Comparison of ENCODE assay signal across 38 cellular contexts in genomic region chr10:101759354-101760247, GRCh38. TPM values are rescaled to one million over a fixed set of nuclear protein-coding genes. Genes with fewer than 3 reads are reported as not detected.
DNase-seq lines count a peak whose midpoint lies in the region; FAIRE-seq and TF ChIP-seq lines count a peak whose summit lies in the region.
"Had no signal": no experiment of that assay in that cellular context is flagged by ENCODE, and none has a peak within 500 bp of the region (broad histone marks: within the 10 kb centered on the region; RNA-seq: fewer than 3 reads in every experiment).

No MANE protein-coding gene starts in this region.

- H3K4me1 ChIP-seq in HAP-1: no peaks in the 10 kb centered on the region
- H3K4me1 ChIP-seq in H1 (replicated peaks in 1 of 4; ENCODE audit: control insufficient read depth in 3 of 4, insufficient read depth in 4 of 4, low read length in 3 of 4): peaks cover 0 to 9% (median 7%) of the 10 kb centered on the region in 4 experiments; a peak in 6 of 7 replicates
- no peaks in the 10 kb centered on the region for H3K4me1 ChIP-seq in osteoblast (ENCODE audit: insufficient read depth, low read length)
- H3K4me1 ChIP-seq: Caco-2, esophagus squamous epithelium, heart right ventricle, upper lobe of left lung had no signal

- H3K4me1 Mint-ChIP-seq in activated naive CD4-positive, alpha-beta T cell treated with anti-CD3 and anti-CD28 coated beads for 36 hours (ENCODE audit: low read depth): no peaks in the 10 kb centered on the region
- H3K4me1 Mint-ChIP-seq: activated CD4-positive, alpha-beta T cell treated with anti-CD3 and anti-CD28 coated beads for 36 hours; activated naive CD4-positive, alpha-beta T cell treated with anti-CD3 and anti-CD28 coated beads, Interleukin-2, amount 10 ng/mL, durations not matched to agents 7 days and 5 days; natural killer cell had no signal

- H3K4me3 ChIP-seq in HAP-1 (no peak overlapping the region), H1 (ENCODE audit: extremely low read depth in 1 of 4, insufficient read depth in 2 of 4, low read depth in 3 of 4, low read length in 4 of 4) (no peak overlapping the region), osteoblast (ENCODE audit: insufficient read depth, low read length) (no peak overlapping the region)
- H3K4me3 ChIP-seq: esophagus squamous epithelium, heart right ventricle, lung, MG63, mucosa of descending colon, skin epidermis, upper lobe of left lung had no signal

- no peak overlapping the region for H3K27ac Mint-ChIP-seq in activated naive CD4-positive, alpha-beta T cell treated with anti-CD3 and anti-CD28 coated beads for 36 hours
- H3K27ac Mint-ChIP-seq: activated CD4-positive, alpha-beta T cell treated with anti-CD3 and anti-CD28 coated beads for 36 hours; activated CD8-positive, alpha-beta T cell treated with anti-CD3 and anti-CD28 coated beads for 36 hours; activated naive CD4-positive, alpha-beta T cell treated with anti-CD3 and anti-CD28 coated beads, Interleukin-2, amount 10 ng/mL, durations not matched to agents 7 days and 5 days; activated T-helper 1 cell treated with anti-CD3 and anti-CD28 coated beads, Interleukin-12 subunit alpha, Interleukin-12 subunit beta, Interleukin-2, Interleukin-4 antibody, amounts not matched to agents 30 ng/mL and 10 ng/mL and 1 ng/mL, durations not matched to agents 14 hours and 24 hours and 36 hours; brain; natural killer cell had no signal

- no peak overlapping the region for H3K23ac ChIP-seq in H1 (ENCODE audit: insufficient read length)

- H3K27me3 ChIP-seq in HAP-1 (ENCODE audit: low read depth) (no peaks in the 10 kb centered on the region), H1 (replicated peaks in 1 of 4; ENCODE audit: control insufficient read depth in 3 of 4, extremely low read depth in 1 of 4, insufficient read depth in 3 of 4, low read length in 3 of 4) (peaks cover 0 to 5% (median 4%) of the 10 kb centered on the region in 4 experiments; a peak in 3 of 7 replicates), osteoblast (ENCODE audit: insufficient read depth, low read length) (peaks cover 21% of the 10 kb centered on the region)
- H3K27me3 ChIP-seq: MG63, upper lobe of left lung had no signal

- no peaks in the 10 kb centered on the region for H3K79me1 ChIP-seq in H1 (ENCODE audit: low read depth, low read length)

- intact Hi-C loops in activated naive CD4-positive, alpha-beta T cell treated with anti-CD3 and anti-CD28 coated beads for 36 hours (cut with micrococcal nuclease): no loop called here

- DNase-seq in DMS 273 (lab: John Stamatoyannopoulos, UW; ENCODE audit: unreplicated experiment) (peak; percentile 19), DMS 273 treated with DMSO at 0.1 percent for 48 hours (lab: John Stamatoyannopoulos, UW) (no peak), HAP-1 (ENCODE audit: low spot score in 2 of 2) (peak; percentile 11 to 47), H1 (ENCODE audit: low read depth in 1 of 2, low spot score in 2 of 2) (peak in 1 of 2 experiments; percentile 63), osteoblast (ENCODE audit: insufficient read length, low spot score, missing footprints) (peak; percentile 67), GM12892 (ENCODE audit: insufficient read length) (no peak), AG08395 (ENCODE audit: low spot score) (no peak)
- DNase-seq in activated naive CD4-positive, alpha-beta T cell treated with anti-CD3 and anti-CD28 coated beads for 36 hours: no peak
- DNase-seq: activated CD4-positive, alpha-beta T cell treated with anti-CD3 and anti-CD28 coated beads for 36 hours; activated CD8-positive, alpha-beta memory T cell treated with anti-CD3 and anti-CD28 coated beads, Interleukin-2, amount 50 U/mL, for 48 hours; activated CD8-positive, alpha-beta T cell treated with anti-CD3 and anti-CD28 coated beads for 36 hours; activated naive CD4-positive, alpha-beta T cell treated with anti-CD3 and anti-CD28 coated beads, Interleukin-2, amount 10 ng/mL, durations not matched to agents 7 days and 5 days; Caco-2; dermis blood vessel endothelial cell; DMS79 treated with DMSO at 0.1 percent for 48 hours; esophagus squamous epithelium; foreskin melanocyte; GF-D8; heart right ventricle; MG63; mucosa of descending colon; natural killer cell; NCI-H1436; NCI-H2081; NCI-H446 treated with DMSO at 0.1 percent for 48 hours; NK-92 treated with Interleukin-12 subunit alpha and Interleukin-12 subunit beta, amount 100 ng/mL, for 24 hours; stimulated activated naive CD4-positive, alpha-beta T cell; upper lobe of left lung had no signal

- no peak overlapping the region for H3K27ac ChIP-seq in H1 (ENCODE audit: low read depth, low read length)
- no peak overlapping the region for H3K27ac ChIP-seq in osteoblast (ENCODE audit: low read depth, low read length)
- H3K27ac ChIP-seq: 22Rv1, C4-2B, esophagus squamous epithelium, heart right ventricle, KMS-11, skin epidermis, upper lobe of left lung had no signal

- no peaks in the 10 kb centered on the region for H3K23me2 ChIP-seq in H1 (ENCODE audit: low read depth, low read length)

- POLR2A ChIA-PET in H1 (lab: Charles Lee; ENCODE audit: partially characterized antibody): interaction anchor here (0.8 to 4.1 kb wide), 8 partner anchors 9 to 66 kb away, joined by 3 to 19 read pairs (median 4); partner anchors contain the start of genes NPM3 and OGA

- TF ChIP-seq EP300 in H1 (IDR thresholded peaks at IDR 0.05; ENCODE audit: borderline replicate concordance in 1 of 2, low read depth in 2 of 2, low read length in 2 of 2): no peak

- 0 out of 2 replicates have a peak overlapping the region, but pooled peaks have one; percentile 40 for H2BK15ac ChIP-seq in H1 (ENCODE audit: low read length)

- H3K9me3 ChIP-seq in HAP-1: no peaks in the 10 kb centered on the region
- no peaks in the 10 kb centered on the region for H3K9me3 ChIP-seq in H1 (ENCODE audit: insufficient read depth in 2 of 2, low read depth in 1 of 2, low read length in 1 of 2)
- H3K9me3 ChIP-seq in osteoblast (ENCODE audit: low read depth, low read length): no peaks in the 10 kb centered on the region
- H3K9me3 ChIP-seq: Caco-2, esophagus squamous epithelium, heart right ventricle, MG63, mucosa of descending colon, upper lobe of left lung had no signal

- no peaks in the 10 kb centered on the region for H3K9me3 Mint-ChIP-seq in activated naive CD4-positive, alpha-beta T cell treated with anti-CD3 and anti-CD28 coated beads for 36 hours
- H3K9me3 Mint-ChIP-seq: activated CD8-positive, alpha-beta T cell treated with anti-CD3 and anti-CD28 coated beads for 36 hours; activated naive CD4-positive, alpha-beta T cell treated with anti-CD3 and anti-CD28 coated beads, Interleukin-2, amount 10 ng/mL, durations not matched to agents 7 days and 5 days; activated T-helper 1 cell treated with anti-CD3 and anti-CD28 coated beads, Interleukin-12 subunit alpha, Interleukin-12 subunit beta, Interleukin-2, Interleukin-4 antibody, amounts not matched to agents 30 ng/mL and 10 ng/mL and 1 ng/mL, durations not matched to agents 14 hours and 24 hours and 36 hours; brain; natural killer cell had no signal

- 46% methylated on average over 11 of the region's 11 CpGs; no CpG with 5 or more reads in 1 of the 2 experiments for WGBS in H1 (ENCODE audit: extremely low coverage in 1 of 2, insufficient coverage in 1 of 2, insufficient read length in 1 of 2, insufficient replicate concordance in 2 of 2, low coverage in 1 of 2, low lambda C conversion rate in 2 of 2, missing lambda C conversion rate in 1 of 2), 2 experiments

- TF ChIP-seq POLR2A in H1 (IDR thresholded peaks at IDR 0.05; ENCODE audit: control extremely low read depth in 1 of 2, low read depth in 2 of 2, low read length in 2 of 2) (no peak), GM12892 (IDR thresholded peaks at IDR 0.05; ENCODE audit: low read depth, low read length) (no peak)

- no peaks in the 10 kb centered on the region for H3K36me3 ChIP-seq in HAP-1 (replicated peaks)
- no peaks in the 10 kb centered on the region for H3K36me3 ChIP-seq in H1 (ENCODE audit: control insufficient read depth in 2 of 4, insufficient read depth in 4 of 4, low read length in 3 of 4)
- H3K36me3 ChIP-seq in osteoblast (ENCODE audit: insufficient read depth, low read length): no peaks in the 10 kb centered on the region
- H3K36me3 ChIP-seq: esophagus squamous epithelium, heart right ventricle, MG63, upper lobe of left lung had no signal

- no peak overlapping the region for H3K56ac ChIP-seq in H1 (replicated peaks; ENCODE audit: insufficient read length, low read depth, low read length)

- no peak overlapping the region for H2AK5ac ChIP-seq in H1 (ENCODE audit: low read depth, low read length)

- H3K27me3 Mint-ChIP-seq in activated naive CD4-positive, alpha-beta T cell treated with anti-CD3 and anti-CD28 coated beads for 36 hours (ENCODE audit: low read depth): peaks cover 5% of the 10 kb centered on the region

- H3K4me2 ChIP-seq in H1 (ENCODE audit: insufficient read depth in 1 of 2, low read depth in 2 of 2, low read length in 2 of 2) (peak overlapping the region; percentile 10 to 27; a peak in 2 of 4 replicates), osteoblast (ENCODE audit: insufficient read depth, low read length) (no peak overlapping the region)
- H3K4me2 ChIP-seq: KMS-11 had no signal

- H4K5ac ChIP-seq in H1 (ENCODE audit: insufficient read length, low read depth, low read length): no peak overlapping the region

- peak overlapping the region; percentile 62; the same call in 1 of the 2 replicates for H3K18ac ChIP-seq in H1 (ENCODE audit: extremely low read depth, low read length)

- H3K14ac ChIP-seq in H1 (ENCODE audit: insufficient read length): no peak overlapping the region

- no peak overlapping the region for H4K91ac ChIP-seq in H1 (replicated peaks; ENCODE audit: insufficient read length, low read length)

- no peak overlapping the region for H3K9ac ChIP-seq in H1 (replicated peaks in 1 of 4; ENCODE audit: extremely low read depth in 1 of 4, low read depth in 3 of 4, low read length in 3 of 4)
- H3K9ac ChIP-seq: KMS-11 had no signal

- peak overlapping the region; percentile 7 for H4K8ac ChIP-seq in H1 (ENCODE audit: extremely low read depth, insufficient read depth, low read length)

- no peak for TF ChIP-seq RAD21 in H1 (IDR thresholded peaks at IDR 0.05 in 1 of 2, conservative IDR thresholded peaks at IDR 0.05 in 1 of 2; ENCODE audit: low read depth in 2 of 2, low read length in 2 of 2)

- H3K79me2 ChIP-seq in H1 (ENCODE audit: control insufficient read depth in 1 of 2, insufficient read depth in 2 of 2, low read length in 2 of 2): no peaks in the 10 kb centered on the region
- H3K79me2 ChIP-seq in osteoblast (ENCODE audit: insufficient read depth, low read length): no peaks in the 10 kb centered on the region

- H4K20me1 ChIP-seq in H1 (replicated peaks in 1 of 2; ENCODE audit: control insufficient read depth in 1 of 2, insufficient read depth in 2 of 2, low read length in 2 of 2) (no peaks in the 10 kb centered on the region), osteoblast (ENCODE audit: insufficient read depth, low read length) (peaks cover 2% of the 10 kb centered on the region)

- no peak overlapping the region for H3K4ac ChIP-seq in H1 (replicated peaks; ENCODE audit: insufficient read length, low read depth, low read length)

- in situ Hi-C loops in HAP-1 (cut with MboI; ENCODE audit: low sequenced_read_pairs): no loop called here

- peak overlapping the region; percentile 12; the same call in 1 of the 2 replicates for H2BK12ac ChIP-seq in H1 (ENCODE audit: low read depth, low read length)

- no peak overlapping the region for H2BK5ac ChIP-seq in H1 (ENCODE audit: low read depth, low read length)

- no peak overlapping the region for H3K4me3 Mint-ChIP-seq in activated naive CD4-positive, alpha-beta T cell treated with anti-CD3 and anti-CD28 coated beads for 36 hours
- H3K4me3 Mint-ChIP-seq: activated CD4-positive, alpha-beta T cell treated with anti-CD3 and anti-CD28 coated beads for 36 hours; activated CD8-positive, alpha-beta T cell treated with anti-CD3 and anti-CD28 coated beads for 36 hours; activated naive CD4-positive, alpha-beta T cell treated with anti-CD3 and anti-CD28 coated beads, Interleukin-2, amount 10 ng/mL, durations not matched to agents 7 days and 5 days; activated T-helper 1 cell treated with anti-CD3 and anti-CD28 coated beads, Interleukin-12 subunit alpha, Interleukin-12 subunit beta, Interleukin-2, Interleukin-4 antibody, amounts not matched to agents 30 ng/mL and 10 ng/mL and 1 ng/mL, durations not matched to agents 14 hours and 24 hours and 36 hours; brain; natural killer cell had no signal

- H3K36me3 Mint-ChIP-seq in activated naive CD4-positive, alpha-beta T cell treated with anti-CD3 and anti-CD28 coated beads for 36 hours (ENCODE audit: low read depth): no peaks in the 10 kb centered on the region
- H3K36me3 Mint-ChIP-seq: activated naive CD4-positive, alpha-beta T cell treated with anti-CD3 and anti-CD28 coated beads, Interleukin-2, amount 10 ng/mL, durations not matched to agents 7 days and 5 days; brain; natural killer cell had no signal

- FAIRE-seq in H1 (lab: Jason Lieb, UNC): no peak
- FAIRE-seq in GM12892 (lab: Jason Lieb, UNC): no peak
- FAIRE-seq: endometrium had no signal

- H2BK120ac ChIP-seq in H1 (replicated peaks; ENCODE audit: low read depth, low read length): no peak overlapping the region

- TF ChIP-seq CTCF in H1 (IDR thresholded peaks at IDR 0.05; ENCODE audit: control extremely low read depth in 1 of 3, insufficient read depth in 1 of 3, low read depth in 1 of 3, low read length in 3 of 3) (no peak), osteoblast (IDR thresholded peaks at IDR 0.05; ENCODE audit: extremely low read depth, low read depth, low read length) (no peak)

- CTCF ChIA-PET in H1 (lab: Charles Lee; ENCODE audit: partially characterized antibody): interaction anchor here (0.8 to 8.8 kb wide), 14 partner anchors 10 to 158 kb away, joined by 3 to 89 read pairs (median 4); no protein-coding TSS in a partner anchor
- CTCF ChIA-PET in activated naive CD4-positive, alpha-beta T cell treated with anti-CD3 and anti-CD28 coated beads for 36 hours (lab: Charles Lee): no interaction called here

- 0 out of 2 replicates have a peak overlapping the region, but pooled peaks have one; percentile 38 for H2BK20ac ChIP-seq in H1 (ENCODE audit: low read length)

- H2AFZ ChIP-seq in H1 (ENCODE audit: low read length) (peak overlapping the region; percentile 28; the same call in 1 of the 2 replicates), osteoblast (ENCODE audit: low read length) (no peak overlapping the region)

RNA-seq across cellular contexts. Expression of gene FGF8, which starts 16.3 kb away (rescaled TPM):
- total RNA-seq in H1 (2021; fragmentation: NEBNext Ultra II Directional; extraction: Animal tissue kit (Norgen Biotek cat#: 25700)): 3.9 and 4.1 TPM in 2 replicates
- 1.1 and 1.7 TPM in 2 replicates for polyA plus RNA-seq in H1 (2011; rRNA removed)
- polyA plus RNA-seq in H1 (2011; cell fraction: cytosol; rRNA removed): 1.5 TPM
- polyA plus RNA-seq in H1 (2011; cell fraction: nucleus; rRNA removed): 2.1 TPM
- polyA plus RNA-seq in H1 (2012, experiment 1 of 2): 1.0 to 2.0 TPM (median 1.2 TPM) in 4 replicates
- polyA plus RNA-seq in H1 (2012, experiment 2 of 2): 0.62 TPM
- polyA plus RNA-seq in H1 (2013, experiment 1 of 2): 2.9 TPM
- polyA plus RNA-seq in H1 (2013, experiment 2 of 2): 3.8 TPM
- 0.98 and 1.4 TPM in 2 replicates for polyA minus RNA-seq in H1 (2011; rRNA and poly(A)+ RNA removed)
- polyA minus RNA-seq in H1 (2011; cell fraction: cytosol; rRNA and poly(A)+ RNA removed): not detected
- 1.4 TPM for polyA minus RNA-seq in H1 (2011; cell fraction: nucleus; rRNA and poly(A)+ RNA removed)
- total RNA-seq in osteoblast: not detected in 2 replicates
- polyA plus RNA-seq in GM12892 (2012; ENCODE audit: missing spikeins): not detected
- not detected for total RNA-seq in activated naive CD4-positive, alpha-beta T cell treated with anti-CD3 and anti-CD28 coated beads for 36 hours
- total RNA-seq: activated T-helper 1 cell treated with anti-CD3 and anti-CD28 coated beads, Interleukin-12 subunit alpha, Interleukin-12 subunit beta, Interleukin-2, Interleukin-4 antibody, amounts not matched to agents 30 ng/mL and 10 ng/mL and 1 ng/mL, durations not matched to agents 14 hours and 24 hours and 36 hours; dermis blood vessel endothelial cell; esophagus squamous epithelium; H4; lung; mucosa of descending colon; natural killer cell; osteocyte had no signal
- polyA plus RNA-seq: heart right ventricle had no signal

RNA-seq across cellular contexts. Expression of gene NPM3, which starts 23.6 kb away (rescaled TPM):
- total RNA-seq in H1 (2021; fragmentation: NEBNext Ultra II Directional; extraction: Animal tissue kit (Norgen Biotek cat#: 25700)): 175 and 177 TPM in 2 replicates
- 127 and 218 TPM in 2 replicates for polyA plus RNA-seq in H1 (2011; rRNA removed)
- 212 TPM for polyA plus RNA-seq in H1 (2011; cell fraction: cytosol; rRNA removed)
- 161 TPM for polyA plus RNA-seq in H1 (2011; cell fraction: nucleus; rRNA removed)
- 128 to 179 TPM (median 167 TPM) in 4 replicates for polyA plus RNA-seq in H1 (2012, experiment 1 of 2)
- polyA plus RNA-seq in H1 (2012, experiment 2 of 2): 207 TPM
- polyA plus RNA-seq in H1 (2013, experiment 1 of 2): 148 TPM
- polyA plus RNA-seq in H1 (2013, experiment 2 of 2): 152 TPM
- polyA minus RNA-seq in H1 (2011; rRNA and poly(A)+ RNA removed): 65.5 and 89.5 TPM in 2 replicates
- polyA minus RNA-seq in H1 (2011; cell fraction: cytosol; rRNA and poly(A)+ RNA removed): 40.7 TPM
- 29.7 TPM for polyA minus RNA-seq in H1 (2011; cell fraction: nucleus; rRNA and poly(A)+ RNA removed)
- 47.7 and 64.8 TPM in 2 replicates for total RNA-seq in osteoblast
- 106 TPM for polyA plus RNA-seq in GM12892 (2012; ENCODE audit: missing spikeins)
- 100 to 1,000 TPM; 213 to 230 TPM for total RNA-seq in activated naive CD4-positive, alpha-beta T cell treated with anti-CD3 and anti-CD28 coated beads for 36 hours

RNA-seq across cellular contexts. Expression of gene OGA, which starts 58.6 kb away (rescaled TPM):
- 104 and 107 TPM in 2 replicates for total RNA-seq in H1 (2021; fragmentation: NEBNext Ultra II Directional; extraction: Animal tissue kit (Norgen Biotek cat#: 25700))
- polyA plus RNA-seq in H1 (2011; rRNA removed): 18.5 and 31.2 TPM in 2 replicates
- polyA plus RNA-seq in H1 (2011; cell fraction: cytosol; rRNA removed): 52.9 TPM
- 24.2 TPM for polyA plus RNA-seq in H1 (2011; cell fraction: nucleus; rRNA removed)
- 61.6 to 114 TPM (median 70.9 TPM) in 4 replicates for polyA plus RNA-seq in H1 (2012, experiment 1 of 2)
- polyA plus RNA-seq in H1 (2012, experiment 2 of 2): 5.0 TPM
- polyA plus RNA-seq in H1 (2013, experiment 1 of 2): 47.3 TPM
- polyA plus RNA-seq in H1 (2013, experiment 2 of 2): 43.2 TPM
- polyA minus RNA-seq in H1 (2011; rRNA and poly(A)+ RNA removed): 74.1 and 83.4 TPM in 2 replicates
- polyA minus RNA-seq in H1 (2011; cell fraction: cytosol; rRNA and poly(A)+ RNA removed): 56.7 TPM
- 59.1 TPM for polyA minus RNA-seq in H1 (2011; cell fraction: nucleus; rRNA and poly(A)+ RNA removed)
- total RNA-seq in osteoblast: 115 and 121 TPM in 2 replicates
- 118 TPM for polyA plus RNA-seq in GM12892 (2012; ENCODE audit: missing spikeins)
- 10 to 100 TPM; 90.8 to 96.3 TPM for total RNA-seq in activated naive CD4-positive, alpha-beta T cell treated with anti-CD3 and anti-CD28 coated beads for 36 hours

Comparison
In these comparisons a context has a peak if more than half of its experiments do, and no peak if none do; other contexts are left out.
1. DNase-seq: peak in DMS 273 (single experiment), HAP-1 (2 of 2) and osteoblast (single experiment); none in DMS 273 treated with DMSO at 0.1 percent for 48 hours (single experiment), GM12892 (single experiment), activated naive CD4-positive, alpha-beta T cell treated with anti-CD3 and anti-CD28 coated beads for 36 hours (single experiment) and AG08395 (single experiment).